Comparison of ENCODE assay signal across 18 cellular contexts in the genomic region with DNA sequence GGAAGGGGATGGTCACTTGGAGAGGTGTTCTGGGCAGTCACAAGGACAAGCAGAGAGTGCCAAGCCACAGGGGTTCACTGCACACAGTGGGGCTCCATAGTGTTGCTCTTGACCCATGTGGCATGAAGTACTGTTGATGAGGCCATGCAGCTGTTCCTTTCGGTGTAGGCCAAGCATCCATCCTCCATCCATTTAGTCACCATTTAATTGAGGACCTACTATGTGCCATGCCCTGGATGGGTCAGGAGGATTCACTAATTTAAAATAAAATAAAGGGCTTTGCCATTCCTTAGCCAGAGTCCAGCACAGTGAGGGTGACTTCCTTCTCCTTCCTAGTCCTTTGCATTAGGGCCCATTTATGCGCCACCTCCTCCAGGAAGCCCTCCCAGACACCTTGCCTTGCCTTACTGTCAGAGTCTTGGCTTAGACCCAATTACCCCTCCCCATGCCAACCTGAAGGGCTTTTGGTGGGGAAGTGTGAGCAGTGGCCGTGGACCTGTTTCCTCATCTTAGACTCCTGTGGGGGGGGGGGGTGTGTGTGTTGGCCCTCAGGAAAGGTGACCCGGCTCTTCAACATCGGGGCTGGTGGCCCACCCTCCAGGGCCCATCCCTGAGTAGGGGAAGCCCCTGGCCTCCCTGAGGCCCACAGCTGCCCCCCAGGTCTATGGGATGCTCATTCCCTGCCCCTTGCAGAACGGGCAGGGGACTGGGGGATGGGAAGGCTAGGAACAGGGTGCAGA. TPM values are rescaled to one million over a fixed set of nuclear protein-coding genes. Genes with fewer than 3 reads are reported as not detected.
A peak's percentile ranks its signal among the peaks of the same experiment; 100 is the strongest.
DNase-seq lines count a peak whose midpoint lies in the region; ATAC-seq, FAIRE-seq and TF ChIP-seq lines count a peak whose summit lies in the region.
"Had no signal": no experiment of that assay in that cellular context is flagged by ENCODE, and none has a peak within 500 bp of the region (broad histone marks: within the 10 kb centered on the region; RNA-seq: fewer than 3 reads in every experiment).

No MANE protein-coding gene starts in this region.

- intact Hi-C loops in activated CD8-positive, alpha-beta T cell treated with anti-CD3 and anti-CD28 coated beads for 36 hours (cut with micrococcal nuclease), result loop anchor here (5.0 kb wide), 1 partner anchor 33 kb away; no protein-coding TSS in a partner anchor
- intact Hi-C loops in HepG2 (cut with micrococcal nuclease; ENCODE audit: unreplicated experiment), result no loop called here
- intact Hi-C loops in lower leg skin (cut with DNase I; ENCODE audit: low total_unique reads), result no loop called here

- CTCF ChIA-PET in activated CD8-positive, alpha-beta T cell treated with anti-CD3 and anti-CD28 coated beads for 36 hours (lab: Charles Lee), result interaction anchor here (0.9 to 8.1 kb wide), 4 partner anchors 15 to 47 kb away, joined by 3 to 86 read pairs (median 3); a partner anchor contains a TSS
- CTCF ChIA-PET in HepG2 (lab: Yijun Ruan, JAX; ENCODE audit: low intra/inter-chr PET ratio, low total read pairs), result no interaction called here

- no peaks in the 10 kb centered on the region for H3K27me3 Mint-ChIP-seq in activated CD8-positive, alpha-beta T cell treated with anti-CD3 and anti-CD28 coated beads for 36 hours
- H3K27me3 Mint-ChIP-seq in endodermal cell (ENCODE audit: insufficient read depth), result peaks cover 13% of the 10 kb centered on the region

- no peak overlapping the region for H2AFZ ChIP-seq in HepG2 (ENCODE audit: low read length)

- H3K27me3 ChIP-seq in BE2C (no peaks in the 10 kb centered on the region), HepG2 (ENCODE audit: control insufficient read depth in 1 of 2, insufficient read depth in 2 of 2, low read length in 2 of 2) (peaks cover 6 to 59% of the 10 kb centered on the region in 2 experiments; a peak in 4 of 5 replicates), endodermal cell (ENCODE audit: control insufficient read depth, insufficient read depth, low read length, poor library complexity, severe bottlenecking) (no peaks in the 10 kb centered on the region)
- H3K27me3 ChIP-seq in BLaER1 treated with 17β-estradiol and CSF1 and Interleukin-3, amounts not matched to agents 10 nM and 100 nM, result no peaks in the 10 kb centered on the region

- H3K4me3 ChIP-seq in BE2C (ENCODE audit: low read depth, low read length), result no peak overlapping the region
- H3K4me3 ChIP-seq in BLaER1 treated with 17β-estradiol and CSF1 and Interleukin-3, amounts not matched to agents 10 nM and 100 nM, result no peak overlapping the region; a peak in 1 of 20 replicates
- H3K4me3 ChIP-seq in HepG2 (replicated peaks in 1 of 3; ENCODE audit: insufficient read depth in 1 of 3, low read depth in 2 of 3, low read length in 3 of 3), result no peak overlapping the region
- no peak overlapping the region for H3K4me3 ChIP-seq in endodermal cell (ENCODE audit: low read length)
- no peak overlapping the region for H3K4me3 ChIP-seq in lower leg skin (ENCODE audit: low read depth, poor library complexity, severe bottlenecking)
- H3K4me3 ChIP-seq: tibial artery had no signal

- peaks cover 85% of the 10 kb centered on the region for H3K4me1 Mint-ChIP-seq in activated CD8-positive, alpha-beta T cell treated with anti-CD3 and anti-CD28 coated beads for 36 hours (ENCODE audit: low read depth)
- H3K4me1 Mint-ChIP-seq in endodermal cell, result no peaks in the 10 kb centered on the region

- peak overlapping the region; percentile 91 to 98 (median 95) for H3K4me2 ChIP-seq in BLaER1 treated with 17β-estradiol and CSF1 and Interleukin-3, amounts not matched to agents 10 nM and 100 nM
- no peak overlapping the region for H3K4me2 ChIP-seq in HepG2 (ENCODE audit: low read depth, low read length)
- H3K4me2 ChIP-seq: SK-N-SH had no signal

- H3K36me3 Mint-ChIP-seq in activated CD8-positive, alpha-beta T cell treated with anti-CD3 and anti-CD28 coated beads for 36 hours (ENCODE audit: low read depth), result peaks cover 50% of the 10 kb centered on the region
- no peaks in the 10 kb centered on the region for H3K36me3 Mint-ChIP-seq in endodermal cell (ENCODE audit: low read depth)
- H3K36me3 Mint-ChIP-seq: brain had no signal

- H3K9me3 Mint-ChIP-seq in activated CD8-positive, alpha-beta T cell treated with anti-CD3 and anti-CD28 coated beads for 36 hours, result no peaks in the 10 kb centered on the region
- no peaks in the 10 kb centered on the region for H3K9me3 Mint-ChIP-seq in endodermal cell

- POLR2A ChIA-PET in activated CD8-positive, alpha-beta T cell treated with anti-CD3 and anti-CD28 coated beads for 36 hours (lab: Charles Lee), result interaction anchor here (0.5 to 7.0 kb wide), 10 partner anchors 11 to 47 kb away, joined by 3 to 62 read pairs (median 10); a partner anchor contains a TSS
- POLR2A ChIA-PET in HepG2 (lab: Yijun Ruan, JAX), result no interaction called here

- peaks cover 3% of the 10 kb centered on the region for H3K4me1 ChIP-seq in BE2C
- peaks cover 77 to 95% (median 93%) of the 10 kb centered on the region in 10 experiments for H3K4me1 ChIP-seq in BLaER1 treated with 17β-estradiol and CSF1 and Interleukin-3, amounts not matched to agents 10 nM and 100 nM
- H3K4me1 ChIP-seq in HepG2 (ENCODE audit: insufficient read depth, low read length), result no peaks in the 10 kb centered on the region
- H3K4me1 ChIP-seq in endodermal cell (ENCODE audit: control insufficient read depth, insufficient read depth, low read length), result no peaks in the 10 kb centered on the region

- H3K9me3 ChIP-seq in BE2C, result no peaks in the 10 kb centered on the region
- H3K9me3 ChIP-seq in BLaER1 treated with 17β-estradiol and CSF1 and Interleukin-3, amounts not matched to agents 10 nM and 100 nM (replicated peaks in 1 of 11), result no peaks in the 10 kb centered on the region
- H3K9me3 ChIP-seq in HepG2 (ENCODE audit: low read length), result no peaks in the 10 kb centered on the region
- no peaks in the 10 kb centered on the region for H3K9me3 ChIP-seq in endodermal cell (ENCODE audit: control insufficient read depth, low read length)
- H3K9me3 ChIP-seq: SK-N-SH, tibial artery had no signal

- no peak for FAIRE-seq in HepG2 (lab: Jason Lieb, UNC)
- FAIRE-seq: TTC549 had no signal

- no peak for TF ChIP-seq RAD21 in HepG2 (CRISPR knock-in tag; IDR thresholded peaks at IDR 0.05)

- in situ Hi-C loops in HepG2 (cut with HindIII; ENCODE audit: extremely low pct_ligation_motif_present, low pct_unique_long_range_greater_than_20kb), result no loop called here

- peak overlapping the region in 10 of 11 experiments; percentile 31 to 83 (median 78); a peak in 14 of 22 replicates for H3K9ac ChIP-seq in BLaER1 treated with 17β-estradiol and CSF1 and Interleukin-3, amounts not matched to agents 10 nM and 100 nM
- H3K9ac ChIP-seq in HepG2 (ENCODE audit: insufficient read depth, low read depth, low read length) (no peak overlapping the region), endodermal cell (ENCODE audit: extremely low read depth, low read length, poor library complexity, severe bottlenecking) (no peak overlapping the region)
- H3K9ac ChIP-seq: SK-N-SH had no signal

- no peaks in the 10 kb centered on the region for H3K36me3 ChIP-seq in BE2C
- H3K36me3 ChIP-seq in BLaER1 treated with 17β-estradiol and CSF1 and Interleukin-3, amounts not matched to agents 10 nM and 100 nM, result peaks cover 0 to 77% (median 71%) of the 10 kb centered on the region in 11 experiments; a peak in 18 of 22 replicates
- no peaks in the 10 kb centered on the region for H3K36me3 ChIP-seq in HepG2 (replicated peaks in 1 of 2; ENCODE audit: control insufficient read depth in 1 of 2, insufficient read depth in 2 of 2, low read length in 2 of 2)
- H3K36me3 ChIP-seq in endodermal cell (ENCODE audit: control insufficient read depth, insufficient read depth, low read length), result no peaks in the 10 kb centered on the region
- H3K36me3 ChIP-seq: tibial artery had no signal

- no peaks in the 10 kb centered on the region for H3K79me2 ChIP-seq in HepG2 (ENCODE audit: insufficient read depth, low read length)

- DNase-seq in BE2C, result peak; percentile 2
- DNase-seq in activated CD8-positive, alpha-beta T cell treated with anti-CD3 and anti-CD28 coated beads for 36 hours, result peak; percentile 43
- no peak for DNase-seq in HepG2 (ENCODE audit: low spot score)
- no peak for DNase-seq in endodermal cell
- no peak for DNase-seq in lower leg skin (ENCODE audit: low spot score in 2 of 2)
- DNase-seq: activated gamma-delta T cell treated with Interleukin-2 at 50 U/mL for 16 hours, DND-41, NCI-H1048, NCI-H2107, NCI-H69, SK-N-SH had no signal

- TF ChIP-seq EP300 in HepG2 (IDR thresholded peaks at IDR 0.05; ENCODE audit: low read depth in 2 of 2, low read length in 2 of 2) (no peak), HepG2 (CRISPR knock-in tag; IDR thresholded peaks at IDR 0.05; ENCODE audit: borderline replicate concordance) (no peak)

- peak overlapping the region; percentile 100 for H3K27ac Mint-ChIP-seq in activated CD8-positive, alpha-beta T cell treated with anti-CD3 and anti-CD28 coated beads for 36 hours
- no peak overlapping the region for H3K27ac Mint-ChIP-seq in endodermal cell
- H3K27ac Mint-ChIP-seq: brain had no signal

- 46% methylated on average over 3 of the region's 6 CpGs for WGBS in HepG2 (ENCODE audit: low lambda C conversion rate)
- 93 to 96% methylated on average over 2 to 6 of the region's 6 CpGs for WGBS in endodermal cell (ENCODE audit: insufficient coverage in 1 of 2, insufficient read length in 1 of 2), 2 experiments
- 81 to 87% methylated on average over 6 of the region's 6 CpGs for WGBS in lower leg skin, 2 donors

- peak overlapping the region; percentile 49 to 96 (median 91); a peak in 20 of 22 replicates for H3K27ac ChIP-seq in BLaER1 treated with 17β-estradiol and CSF1 and Interleukin-3, amounts not matched to agents 10 nM and 100 nM
- H3K27ac ChIP-seq in HepG2 (ENCODE audit: extremely low read length, insufficient read depth, low read length) (no peak overlapping the region), endodermal cell (ENCODE audit: low read depth, low read length) (no peak overlapping the region)
- H3K27ac ChIP-seq: tibial artery had no signal

- H3K4me3 Mint-ChIP-seq in activated CD8-positive, alpha-beta T cell treated with anti-CD3 and anti-CD28 coated beads for 36 hours, result peak overlapping the region; percentile 57
- no peak overlapping the region for H3K4me3 Mint-ChIP-seq in endodermal cell
- H3K4me3 Mint-ChIP-seq: brain had no signal

- BruUV-seq in HepG2 (replicated peaks; lab: Mats Ljungman, UMichigan), result no TSS peak

- H4K20me1 ChIP-seq in BLaER1 treated with 17β-estradiol and CSF1 and Interleukin-3, amounts not matched to agents 10 nM and 100 nM, result peaks cover 23 to 100% (median 57%) of the 10 kb centered on the region in 11 experiments; a peak in 20 of 22 replicates
- no peaks in the 10 kb centered on the region for H4K20me1 ChIP-seq in HepG2 (ENCODE audit: insufficient read depth, low read length)

- no peak for ATAC-seq in activated CD8-positive, alpha-beta T cell treated with anti-CD3 and anti-CD28 coated beads for 36 hours
- ATAC-seq in HepG2 (no peak), HG03175 (IDR thresholded peaks at IDR 0.05; ENCODE audit: unreplicated experiment) (no peak)
- ATAC-seq: esophagus mucosa had no signal

- TF ChIP-seq CTCF in BE2C (IDR thresholded peaks at IDR 0.05; ENCODE audit: low read depth, low read length) (no peak), HepG2 (CRISPR knock-in tag; IDR thresholded peaks at IDR 0.05) (no peak), endodermal cell (conservative IDR thresholded peaks at IDR 0.05) (no peak), lower leg skin (IDR thresholded peaks at IDR 0.05) (no peak)
- TF ChIP-seq CTCF in activated CD8-positive, alpha-beta T cell treated with anti-CD3 and anti-CD28 coated beads for 36 hours (IDR thresholded peaks at IDR 0.05), result no peak

- TF ChIP-seq POLR2A in HepG2 (IDR thresholded peaks at IDR 0.05; ENCODE audit: insufficient read depth in 1 of 2, low read depth in 2 of 2, low read length in 2 of 2) (no peak), lower leg skin (IDR thresholded peaks at IDR 0.05) (no peak)

RNA-seq across cellular contexts. Expression of a gene that starts 25.6 kb away (rescaled TPM):
- polyA plus RNA-seq in BE2C (2012; ENCODE audit: insufficient read depth, insufficient read length, low read depth), result 7.2 TPM
- total RNA-seq in activated CD8-positive, alpha-beta T cell treated with anti-CD3 and anti-CD28 coated beads for 36 hours, result 100 to 1,000 TPM; 113 to 121 TPM
- total RNA-seq in HepG2 (2016; rRNA removed; fragmentation: Illumina TruSeq; extraction: Trizol) (8.7 and 9.2 TPM in 2 replicates), endodermal cell (1 to 10 TPM in 1 of 2 donors, under 1 TPM in 1; 0.29 to 1.5 TPM), lower leg skin (1 to 10 TPM; 2.9 to 8.9 (median 4.0) TPM)
- 5.7 and 10.5 TPM in 2 replicates for total RNA-seq in HepG2 (2016; cell fraction: cytosol; rRNA removed; fragmentation: Illumina TruSeq; extraction: Trizol; ENCODE audit: low read depth)
- 8.0 and 9.9 TPM in 2 replicates for total RNA-seq in HepG2 (2016; cell fraction: insoluble cytoplasmic fraction; rRNA removed; fragmentation: Illumina TruSeq; extraction: Trizol)
- total RNA-seq in HepG2 (2016; cell fraction: membrane; rRNA removed; fragmentation: Illumina TruSeq; extraction: Trizol), result 9.1 and 10.1 TPM in 2 replicates
- 2.9 and 4.0 TPM in 2 replicates for total RNA-seq in HepG2 (2016; cell fraction: nucleus; rRNA removed; fragmentation: Illumina TruSeq; extraction: Trizol)
- 4.4 TPM in 2 replicates for polyA plus RNA-seq in HepG2 (2011; rRNA removed)
- 3.9 and 5.6 TPM in 2 replicates for polyA plus RNA-seq in HepG2 (2011; cell fraction: cytosol; rRNA removed)
- 4.4 and 6.8 TPM in 2 replicates for polyA plus RNA-seq in HepG2 (2011; cell fraction: nucleus; rRNA removed)
- 3.9 and 7.4 TPM in 2 replicates for polyA plus RNA-seq in HepG2 (2012)
- 7.4 and 12.4 TPM in 2 replicates for polyA plus RNA-seq in HepG2 (2016; cell fraction: cytosol; fragmentation: Illumina TruSeq; extraction: Trizol; ENCODE audit: low read depth)
- polyA plus RNA-seq in HepG2 (2016; cell fraction: insoluble cytoplasmic fraction; fragmentation: Illumina TruSeq; extraction: Trizol; ENCODE audit: low read depth), result 7.8 and 11.1 TPM in 2 replicates
- polyA plus RNA-seq in HepG2 (2016; cell fraction: membrane; fragmentation: Illumina TruSeq; extraction: Trizol; ENCODE audit: low read depth), result 9.1 and 13.5 TPM in 2 replicates
- polyA plus RNA-seq in HepG2 (2016; cell fraction: nucleus; fragmentation: Illumina TruSeq; extraction: Trizol; ENCODE audit: insufficient read depth, low read depth), result 6.9 and 7.5 TPM in 2 replicates
- polyA minus RNA-seq in HepG2 (2011; rRNA and poly(A)+ RNA removed; ENCODE audit: low replicate concordance), result 2.2 TPM in 1 of 2 replicates, not detected in the other
- polyA minus RNA-seq in HepG2 (2011; cell fraction: cytosol; rRNA and poly(A)+ RNA removed), result 3.2 TPM in 1 of 2 replicates, not detected in the other
- 1.8 and 2.4 TPM in 2 replicates for polyA minus RNA-seq in HepG2 (2011; cell fraction: nucleus; rRNA and poly(A)+ RNA removed)
- 0.82 TPM for polyA plus RNA-seq in endodermal cell (2013, experiment 1 of 2)
- polyA plus RNA-seq in endodermal cell (2013, experiment 2 of 2), result 0.58 TPM
- polyA plus RNA-seq: BJ had no signal

RNA-seq across cellular contexts. Expression of a gene that starts 50.4 kb away (rescaled TPM):
- polyA plus RNA-seq in BE2C (2012; ENCODE audit: insufficient read depth, insufficient read length, low read depth), result 387 TPM
- 10 to 100 TPM; 25.6 to 27.0 TPM for total RNA-seq in activated CD8-positive, alpha-beta T cell treated with anti-CD3 and anti-CD28 coated beads for 36 hours
- total RNA-seq in HepG2 (2016; rRNA removed; fragmentation: Illumina TruSeq; extraction: Trizol) (102 and 170 TPM in 2 replicates), endodermal cell (100 to 1,000 TPM; 188 to 211 TPM), lower leg skin (10 to 100 TPM; 82.7 to 92.6 (median 88.2) TPM)
- total RNA-seq in HepG2 (2016; cell fraction: cytosol; rRNA removed; fragmentation: Illumina TruSeq; extraction: Trizol; ENCODE audit: low read depth), result 51.2 and 62.4 TPM in 2 replicates
- total RNA-seq in HepG2 (2016; cell fraction: insoluble cytoplasmic fraction; rRNA removed; fragmentation: Illumina TruSeq; extraction: Trizol), result 108 and 171 TPM in 2 replicates
- total RNA-seq in HepG2 (2016; cell fraction: membrane; rRNA removed; fragmentation: Illumina TruSeq; extraction: Trizol), result 109 and 138 TPM in 2 replicates
- total RNA-seq in HepG2 (2016; cell fraction: nucleus; rRNA removed; fragmentation: Illumina TruSeq; extraction: Trizol), result 128 and 152 TPM in 2 replicates
- 155 and 167 TPM in 2 replicates for polyA plus RNA-seq in HepG2 (2011; rRNA removed)
- polyA plus RNA-seq in HepG2 (2011; cell fraction: cytosol; rRNA removed), result 231 and 297 TPM in 2 replicates
- polyA plus RNA-seq in HepG2 (2011; cell fraction: nucleus; rRNA removed), result 56.3 and 77.8 TPM in 2 replicates
- 134 and 159 TPM in 2 replicates for polyA plus RNA-seq in HepG2 (2012)
- 52.0 and 77.5 TPM in 2 replicates for polyA plus RNA-seq in HepG2 (2016; cell fraction: cytosol; fragmentation: Illumina TruSeq; extraction: Trizol; ENCODE audit: low read depth)
- 105 and 130 TPM in 2 replicates for polyA plus RNA-seq in HepG2 (2016; cell fraction: insoluble cytoplasmic fraction; fragmentation: Illumina TruSeq; extraction: Trizol; ENCODE audit: low read depth)
- 93.2 and 115 TPM in 2 replicates for polyA plus RNA-seq in HepG2 (2016; cell fraction: membrane; fragmentation: Illumina TruSeq; extraction: Trizol; ENCODE audit: low read depth)
- 217 and 229 TPM in 2 replicates for polyA plus RNA-seq in HepG2 (2016; cell fraction: nucleus; fragmentation: Illumina TruSeq; extraction: Trizol; ENCODE audit: insufficient read depth, low read depth)
- 238 and 277 TPM in 2 replicates for polyA minus RNA-seq in HepG2 (2011; rRNA and poly(A)+ RNA removed; ENCODE audit: low replicate concordance)
- polyA minus RNA-seq in HepG2 (2011; cell fraction: cytosol; rRNA and poly(A)+ RNA removed), result 83.9 and 119 TPM in 2 replicates
- 38.1 and 56.6 TPM in 2 replicates for polyA minus RNA-seq in HepG2 (2011; cell fraction: nucleus; rRNA and poly(A)+ RNA removed)
- 230 TPM for polyA plus RNA-seq in endodermal cell (2013, experiment 1 of 2)
- polyA plus RNA-seq in endodermal cell (2013, experiment 2 of 2), result 213 TPM

Comparison
In these comparisons a context has a peak if more than half of its experiments do, and no peak if none do; other contexts are left out.
1. DNase-seq: peak in BE2C (single experiment) and activated CD8-positive, alpha-beta T cell treated with anti-CD3 and anti-CD28 coated beads for 36 hours (single experiment); none in HepG2 (single experiment), endodermal cell (single experiment) and lower leg skin (0 of 2).
2. H3K27ac ChIP-seq: peak in BLaER1 treated with 17β-estradiol and CSF1 and Interleukin-3, amounts not matched to agents 10 nM and 100 nM (11 of 11); none in HepG2 (single experiment) and endodermal cell (single experiment).
3. H3K9ac ChIP-seq: peak in BLaER1 treated with 17β-estradiol and CSF1 and Interleukin-3, amounts not matched to agents 10 nM and 100 nM (10 of 11); none in HepG2 (single experiment) and endodermal cell (single experiment).
4. RNA of a gene that starts 25.6 kb away (total RNA-seq): 113 to 121 TPM in activated CD8-positive, alpha-beta T cell treated with anti-CD3 and anti-CD28 coated beads for 36 hours; 2.9 to 10.5 TPM in HepG2, 2.9 to 8.9 TPM in lower leg skin and 0.29 to 1.5 TPM in endodermal cell; every median in the first group is over 4 times any median in the second.